16 cellular contexts compared by ENCODE assay signal in the genomic region with DNA sequence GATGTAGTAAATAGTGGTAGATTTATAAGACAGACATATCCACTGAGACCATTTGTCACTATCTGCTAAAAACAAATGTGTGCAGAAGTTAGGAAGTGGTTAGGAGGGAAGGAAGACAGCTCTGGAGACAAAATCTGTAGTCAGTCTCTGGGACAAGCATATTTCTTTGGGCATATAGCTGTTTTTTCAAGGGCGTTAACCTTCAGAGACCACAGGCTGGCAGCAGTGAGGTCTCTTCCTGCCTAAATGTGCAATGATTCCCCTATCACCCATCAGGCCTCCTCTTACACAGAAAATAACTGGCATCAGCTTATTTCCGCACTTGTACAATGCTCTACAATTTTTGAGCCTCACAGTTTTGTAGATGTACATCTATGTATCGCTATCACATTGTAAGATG. TPM values are rescaled to one million over a fixed set of nuclear protein-coding genes. Genes with fewer than 3 reads are reported as not detected.
DNase-seq lines count a peak whose midpoint lies in the region; ATAC-seq and TF ChIP-seq lines count a peak whose summit lies in the region.
"Had no signal": no experiment of that assay in that cellular context is flagged by ENCODE, and none has a peak within 500 bp of the region (broad histone marks: within the 10 kb centered on the region; RNA-seq: fewer than 3 reads in every experiment).

No MANE protein-coding gene starts in this region.

- no peak overlapping the region for H3K27ac Mint-ChIP-seq in CD4-positive, alpha-beta memory T cell

- intact Hi-C loops in right cardiac atrium (cut with DNase I) (no loop called here), body of pancreas (cut with DNase I) (no loop called here)
- intact Hi-C loops in CD4-positive, alpha-beta memory T cell (cut with micrococcal nuclease): no loop called here

- ATAC-seq in right cardiac atrium (no peak), body of pancreas (no peak)
- ATAC-seq: pancreas had no signal

- H3K27me3 ChIP-seq in cardiac muscle cell (no peaks in the 10 kb centered on the region), right cardiac atrium (ENCODE audit: control insufficient read depth, insufficient read depth) (no peaks in the 10 kb centered on the region), OCI-LY3 (ENCODE audit: low read depth, low read length) (no peaks in the 10 kb centered on the region; the same call in 1 of the 2 replicates), body of pancreas (no peaks in the 10 kb centered on the region)
- H3K27me3 ChIP-seq in CD4-positive, alpha-beta memory T cell (ENCODE audit: insufficient read depth, low read length): peaks cover 5% of the 10 kb centered on the region
- H3K27me3 ChIP-seq: pancreas, thyroid gland had no signal

- WGBS in right cardiac atrium: 81% methylated on average over 3 of the region's 3 CpGs
- WGBS in body of pancreas, 2 donors: 67 to 87% methylated on average over 3 of the region's 3 CpGs

- peaks cover 26 to 35% of the 10 kb centered on the region in 2 donors for H3K27me3 Mint-ChIP-seq in CD4-positive, alpha-beta memory T cell

- POLR2A ChIA-PET in CD4-positive, alpha-beta memory T cell (lab: Charles Lee; ENCODE audit: partially characterized antibody): no interaction called here

- no peaks in the 10 kb centered on the region for H3K36me3 Mint-ChIP-seq in CD4-positive, alpha-beta memory T cell

- H3K9ac ChIP-seq in OCI-LY3 (ENCODE audit: low read length): no peak overlapping the region

- 0 out of 2 replicates have a peak overlapping the region, but pooled peaks have one; percentile 33 for H2AFZ ChIP-seq in OCI-LY3 (ENCODE audit: low read depth, low read length)

- CTCF ChIA-PET in CD4-positive, alpha-beta memory T cell (lab: Charles Lee; ENCODE audit: partially characterized antibody): no interaction called here

- TF ChIP-seq POLR2A in body of pancreas (IDR thresholded peaks at IDR 0.05): no peak

- H3K36me3 ChIP-seq in cardiac muscle cell (no peaks in the 10 kb centered on the region), OCI-LY3 (replicated peaks; ENCODE audit: low read depth, low read length) (no peaks in the 10 kb centered on the region), body of pancreas (replicated peaks in 1 of 2; ENCODE audit: insufficient read depth in 1 of 2, low read depth in 2 of 2) (no peaks in the 10 kb centered on the region)
- H3K36me3 ChIP-seq in CD4-positive, alpha-beta memory T cell (ENCODE audit: insufficient read depth, low read length): no peaks in the 10 kb centered on the region
- H3K36me3 ChIP-seq: pancreas, thyroid gland had no signal

- H3K27ac ChIP-seq in cardiac muscle cell (no peak overlapping the region), right cardiac atrium (ENCODE audit: low read length) (no peak overlapping the region), OCI-LY3 (ENCODE audit: low read length) (no peak overlapping the region), body of pancreas (no peak overlapping the region)
- H3K27ac ChIP-seq in CD4-positive, alpha-beta memory T cell (ENCODE audit: low read depth, low read length): no peak overlapping the region
- H3K27ac ChIP-seq: pancreas, thyroid gland had no signal

- DNase-seq in cardiac muscle cell (ENCODE audit: low read depth in 1 of 2, low spot score in 1 of 2) (no peak), right cardiac atrium (no peak), dermis blood vessel endothelial cell (peak; percentile 11), NCI-H1694 treated with DMSO at 0.1 percent for 48 hours (lab: John Stamatoyannopoulos, UW) (no peak), body of pancreas (no peak)
- no peak for DNase-seq in CD4-positive, alpha-beta memory T cell
- no peak for DNase-seq in NK-92 treated with Interleukin-12 subunit alpha and Interleukin-12 subunit beta, amount 100 ng/mL, for 24 hours (lab: John Stamatoyannopoulos, UW)
- DNase-seq: activated gamma-delta T cell treated with Interleukin-2 at 50 U/mL for 16 hours; DMS79 treated with DMSO at 0.1 percent for 48 hours; effector CD4-positive, alpha-beta T cell; foreskin melanocyte; NCI-H226; pancreas; thyroid gland had no signal

- no peak overlapping the region for H3K4me2 ChIP-seq in OCI-LY3 (ENCODE audit: low read length)

- peaks cover 0 to 3% (median under 1%) of the 10 kb centered on the region in 8 donors for H3K9me3 Mint-ChIP-seq in CD4-positive, alpha-beta memory T cell

- no peaks in the 10 kb centered on the region for H4K20me1 ChIP-seq in OCI-LY3 (ENCODE audit: insufficient read depth, low read length)

- H3K4me3 ChIP-seq in cardiac muscle cell (no peak overlapping the region), right cardiac atrium (ENCODE audit: low read length) (no peak overlapping the region), OCI-LY3 (ENCODE audit: low read length) (no peak overlapping the region), body of pancreas (no peak overlapping the region)
- H3K4me3 ChIP-seq in CD4-positive, alpha-beta memory T cell (ENCODE audit: low read length in 2 of 2): no peak overlapping the region
- H3K4me3 ChIP-seq: pancreas, thyroid gland had no signal

- peaks cover 10% of the 10 kb centered on the region for H3K4me1 ChIP-seq in cardiac muscle cell (ENCODE audit: low read depth)
- H3K4me1 ChIP-seq in right cardiac atrium (ENCODE audit: control insufficient read depth, insufficient read depth, low read length): no peaks in the 10 kb centered on the region
- no peaks in the 10 kb centered on the region for H3K4me1 ChIP-seq in OCI-LY3 (ENCODE audit: low read length)
- no peaks in the 10 kb centered on the region for H3K4me1 ChIP-seq in CD4-positive, alpha-beta memory T cell (ENCODE audit: insufficient read depth, low read length)
- no peaks in the 10 kb centered on the region for H3K4me1 ChIP-seq in body of pancreas
- H3K4me1 ChIP-seq: pancreas, thyroid gland had no signal

- no peaks in the 10 kb centered on the region for H3K79me2 ChIP-seq in OCI-LY3 (ENCODE audit: low read length)

- H3K4me3 Mint-ChIP-seq in CD4-positive, alpha-beta memory T cell: no peak overlapping the region

- H3K9me3 ChIP-seq in cardiac muscle cell (ENCODE audit: low read depth) (no peaks in the 10 kb centered on the region), right cardiac atrium (ENCODE audit: control insufficient read depth, low read length) (no peaks in the 10 kb centered on the region), OCI-LY3 (ENCODE audit: insufficient read depth, low read length) (no peaks in the 10 kb centered on the region), body of pancreas (no peaks in the 10 kb centered on the region)
- no peaks in the 10 kb centered on the region for H3K9me3 ChIP-seq in CD4-positive, alpha-beta memory T cell (ENCODE audit: control insufficient read depth in 1 of 2, low read length in 2 of 2)
- H3K9me3 ChIP-seq: pancreas, thyroid gland had no signal

- TF ChIP-seq CTCF in cardiac muscle cell (IDR thresholded peaks at IDR 0.05; ENCODE audit: low read depth, low read length) (peak; percentile 13), OCI-LY3 (IDR thresholded peaks at IDR 0.05; ENCODE audit: low read depth, low read length) (peak; percentile 13; the same call in 1 of the 2 replicates), body of pancreas (IDR thresholded peaks at IDR 0.05) (no peak)

- H3K4me1 Mint-ChIP-seq in CD4-positive, alpha-beta memory T cell: peaks cover 0 to under 1% (median 0%) of the 10 kb centered on the region in 4 donors

RNA-seq across cellular contexts. Expression of a gene that starts 6.5 kb away (rescaled TPM):
- 5.1 and 5.6 TPM in 2 replicates for total RNA-seq in cardiac muscle cell
- polyA plus RNA-seq in cardiac muscle cell: 5.3 and 6.5 TPM in 2 replicates
- total RNA-seq in right cardiac atrium: 10 to 100 TPM; 11.3 to 18.6 (median 15.7) TPM
- 13.6 TPM for polyA plus RNA-seq in right cardiac atrium
- total RNA-seq in dermis blood vessel endothelial cell: 6.0 and 19.1 TPM in 2 replicates
- total RNA-seq in CD4-positive, alpha-beta memory T cell: not detected
- under 1 TPM in 1 of 2 donors, not detected in 1; 0.07 TPM for polyA plus RNA-seq in CD4-positive, alpha-beta memory T cell
- total RNA-seq in body of pancreas: 1 to 10 TPM; 5.2 to 5.6 TPM
- total RNA-seq: T-helper 2 cell treated with Interferon-gamma antibody and Interleukin-4, amounts not matched to agents 100 ng/mL and 5 ng/mL, for 36 hours had no signal

Comparison
In these comparisons a context has a peak if more than half of its experiments do, and no peak if none do; other contexts are left out.
1. CTCF ChIP-seq: peak in cardiac muscle cell (single experiment) and OCI-LY3 (single experiment); none in body of pancreas (0 of 7).